In genomic region chr19:2474232-2475017, GRCh38 we compare ENCODE assay signal across 1 cellular context.
TF ChIP-seq lines count a peak whose summit lies in the region.

No MANE protein-coding gene starts in this region.

TF ChIP-seq in H1, 55 proteins besides CTCF, POLR2A, EP300 and RAD21:
- peak; percentile 57 for TF ChIP-seq TAF7 (optimal IDR thresholded peaks at IDR 0.05; ENCODE audit: borderline replicate concordance, low read depth, low read length)
- TF ChIP-seq TEAD4 (IDR thresholded peaks at IDR 0.05; ENCODE audit: low read depth, low read length) = 0 out of 2 replicates have a peak, but pooled peaks have one; percentile 8
- 0 out of 2 replicates have a peak, but pooled peaks have one; percentile 20 for TF ChIP-seq YY1 (IDR thresholded peaks at IDR 0.05; ENCODE audit: low read depth, low read length)
- 0 out of 2 replicates have a peak, but pooled peaks have one; percentile 14 for TF ChIP-seq TAF1 (IDR thresholded peaks at IDR 0.05; ENCODE audit: low read depth, low read length)
- TF ChIP-seq BRCA1 (IDR thresholded peaks at IDR 0.05; ENCODE audit: low read depth, low read length) = no peak
- 0 out of 4 replicates have a peak, but pooled peaks of 1 of the 2 experiments have one; percentile 62 for TF ChIP-seq HDAC2 (IDR thresholded peaks at IDR 0.05; ENCODE audit: borderline replicate concordance in 1 of 2, low read depth in 2 of 2, low read length in 2 of 2)
- TF ChIP-seq CREB1 (IDR thresholded peaks at IDR 0.05) = peak; percentile 59; the same call in 1 of the 2 replicates
- TF ChIP-seq SRF (IDR thresholded peaks at IDR 0.05; ENCODE audit: low read depth, low read length) = no peak
- TF ChIP-seq JUND (IDR thresholded peaks at IDR 0.05; ENCODE audit: low read length) = peak; percentile 79
- no peak for TF ChIP-seq NANOG (IDR thresholded peaks at IDR 0.05; ENCODE audit: insufficient read depth, low read depth, low read length, poor library complexity, severe bottlenecking)
- TF ChIP-seq CHD1 (IDR thresholded peaks at IDR 0.05; ENCODE audit: low read depth, low read length) = no peak
- TF ChIP-seq SP1 (IDR thresholded peaks at IDR 0.05; ENCODE audit: low read depth, low read length) = 0 out of 2 replicates have a peak, but pooled peaks have one; percentile 13
- TF ChIP-seq RXRA (IDR thresholded peaks at IDR 0.05; ENCODE audit: insufficient read depth, low read depth, low read length) = 0 out of 2 replicates have a peak, but pooled peaks have one; percentile 25
- TF ChIP-seq GABPA (IDR thresholded peaks at IDR 0.05; ENCODE audit: borderline replicate concordance, insufficient read depth, low read length) = peak; percentile 64; the same call in 1 of the 2 replicates
- 0 out of 2 replicates have a peak, but pooled peaks have one; percentile 11 for TF ChIP-seq TBP (IDR thresholded peaks at IDR 0.05; ENCODE audit: low read depth, low read length)
- TF ChIP-seq EGR1 (IDR thresholded peaks at IDR 0.05; ENCODE audit: borderline replicate concordance, low read depth, low read length) = peak; percentile 52; the same call in 1 of the 2 replicates
- TF ChIP-seq, protein P1, sequence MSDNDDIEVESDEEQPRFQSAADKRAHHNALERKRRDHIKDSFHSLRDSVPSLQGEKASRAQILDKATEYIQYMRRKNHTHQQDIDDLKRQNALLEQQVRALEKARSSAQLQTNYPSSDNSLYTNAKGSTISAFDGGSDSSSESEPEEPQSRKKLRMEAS (IDR thresholded peaks at IDR 0.05) = peak; percentile 7; the same call in 1 of the 2 replicates
- TF ChIP-seq POLR2AphosphoS5 (IDR thresholded peaks at IDR 0.05; ENCODE audit: low read depth, low read length) = no peak
- TF ChIP-seq E2F6 (IDR thresholded peaks at IDR 0.05) = no peak
- TF ChIP-seq SIN3A (conservative IDR thresholded peaks at IDR 0.05 in 1 of 2, IDR thresholded peaks at IDR 0.05 in 1 of 2; ENCODE audit: low read depth in 1 of 2, low read length in 2 of 2) = peak in 1 of 2 experiments; percentile 39; a peak in 1 of 4 replicates
- TF ChIP-seq BACH1 (IDR thresholded peaks at IDR 0.05; ENCODE audit: low read length) = peak; percentile 64; the same call in 1 of the 2 replicates
- no peak for TF ChIP-seq USF2 (IDR thresholded peaks at IDR 0.05; ENCODE audit: low read length)
